Comparison of ENCODE assay signal across 13 cellular contexts in the genomic region with DNA sequence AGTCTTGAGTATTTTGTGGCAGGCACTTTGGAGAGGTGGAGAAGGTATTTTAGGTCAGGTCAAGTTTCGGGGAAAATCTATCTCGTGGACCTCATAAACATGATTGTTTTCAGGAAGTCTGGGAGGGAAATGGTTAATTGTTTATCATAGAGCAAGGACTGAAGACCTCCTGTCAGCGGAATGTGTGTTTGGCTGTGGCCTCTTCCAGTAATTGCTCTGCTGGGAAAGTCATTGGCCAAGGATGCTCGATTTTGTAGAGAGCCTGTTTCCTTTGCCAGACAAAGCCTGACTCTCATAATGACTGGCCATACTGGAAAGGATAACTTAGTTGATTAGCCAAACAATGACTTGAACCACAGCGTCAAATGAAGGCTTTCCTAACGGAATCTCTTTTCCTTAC. TPM values are rescaled to one million over a fixed set of nuclear protein-coding genes. Genes with fewer than 3 reads are reported as not detected.
A peak's percentile ranks its signal among the peaks of the same experiment; 100 is the strongest.
DNase-seq lines count a peak whose midpoint lies in the region; ATAC-seq and TF ChIP-seq lines count a peak whose summit lies in the region.
"Had no signal": no experiment of that assay in that cellular context is flagged by ENCODE, and none has a peak within 500 bp of the region (broad histone marks: within the 10 kb centered on the region; RNA-seq: fewer than 3 reads in every experiment).

No MANE protein-coding gene starts in this region.

- H3K36me3 ChIP-seq in prostate gland: no peaks in the 10 kb centered on the region

- H3K27me3 ChIP-seq in prostate gland (replicated peaks; ENCODE audit: insufficient read depth): no peaks in the 10 kb centered on the region

- TF ChIP-seq POLR2A in prostate gland (IDR thresholded peaks at IDR 0.05): no peak

- DNase-seq in EH (ENCODE audit: low read depth) (peak; percentile 72), astrocyte of the hippocampus (ENCODE audit: low read depth, low spot score) (peak; percentile 64), left cardiac atrium (peak; percentile 44), prostate gland (ENCODE audit: low spot score) (no peak), NCI-H526 treated with DMSO at 0.1 percent for 48 hours (lab: John Stamatoyannopoulos, UW) (no peak), NCI-H1436 treated with DMSO at 0.1 percent for 48 hours (lab: John Stamatoyannopoulos, UW) (no peak), RKO (ENCODE audit: low spot score) (no peak)
- no peak for DNase-seq in activated CD8-positive, alpha-beta memory T cell treated with anti-CD3 and anti-CD28 coated beads, Interleukin-2, amount 50 U/mL, for 48 hours
- DNase-seq: activated CD8-positive, alpha-beta T cell treated with anti-CD3 and anti-CD28 coated beads for 36 hours; activated gamma-delta T cell treated with Interleukin-2 at 50 U/mL for 16 hours; NCI-H1092 had no signal

- peak overlapping the region; percentile 8 to 26 for H3K27ac ChIP-seq in prostate gland

- no peak overlapping the region for H3K4me3 ChIP-seq in prostate gland
- H3K4me3 ChIP-seq: smooth muscle cell had no signal

- no peaks in the 10 kb centered on the region for H3K9me3 ChIP-seq in prostate gland

- peaks cover 3% of the 10 kb centered on the region for H3K4me1 ChIP-seq in prostate gland (replicated peaks)

- intact Hi-C loops in left cardiac atrium (cut with DNase I): loop anchor here (2.0 to 5.0 kb wide), 3 partner anchors 146 to 221 kb away; no protein-coding TSS in a partner anchor
- intact Hi-C loops in prostate gland (cut with DNase I): loop anchor here (2.0 to 10.0 kb wide), 2 partner anchors 219 to 333 kb away; partner anchors contain the start of gene IL18R1

- WGBS in prostate gland: 76% methylated on average over 6 of the region's 6 CpGs

- ATAC-seq in left cardiac atrium: peak; percentile 65 to 67
- ATAC-seq: activated CD8-positive, alpha-beta T cell treated with anti-CD3 and anti-CD28 coated beads for 36 hours had no signal

- TF ChIP-seq CTCF in prostate gland (IDR thresholded peaks at IDR 0.05): no peak

RNA-seq across cellular contexts. Expression of gene IL1R2, which starts 30.0 kb away (rescaled TPM):
- total RNA-seq in left cardiac atrium (1 to 10 TPM; 3.9 to 8.3 TPM), prostate gland (10 to 100 TPM in 1 of 2 donors, 1 to 10 TPM in 1; 6.9 to 11.4 TPM)
- total RNA-seq: bronchial epithelial cell had no signal

Comparison
In these comparisons a context has a peak if more than half of its experiments do, and no peak if none do; other contexts are left out.
1. DNase-seq: peak in EH (single experiment), astrocyte of the hippocampus (single experiment) and left cardiac atrium (single experiment); none in prostate gland (single experiment), NCI-H526 treated with DMSO at 0.1 percent for 48 hours (single experiment), NCI-H1436 treated with DMSO at 0.1 percent for 48 hours (single experiment), activated CD8-positive, alpha-beta memory T cell treated with anti-CD3 and anti-CD28 coated beads, Interleukin-2, amount 50 U/mL, for 48 hours (single experiment) and RKO (single experiment).